In the genomic region with DNA sequence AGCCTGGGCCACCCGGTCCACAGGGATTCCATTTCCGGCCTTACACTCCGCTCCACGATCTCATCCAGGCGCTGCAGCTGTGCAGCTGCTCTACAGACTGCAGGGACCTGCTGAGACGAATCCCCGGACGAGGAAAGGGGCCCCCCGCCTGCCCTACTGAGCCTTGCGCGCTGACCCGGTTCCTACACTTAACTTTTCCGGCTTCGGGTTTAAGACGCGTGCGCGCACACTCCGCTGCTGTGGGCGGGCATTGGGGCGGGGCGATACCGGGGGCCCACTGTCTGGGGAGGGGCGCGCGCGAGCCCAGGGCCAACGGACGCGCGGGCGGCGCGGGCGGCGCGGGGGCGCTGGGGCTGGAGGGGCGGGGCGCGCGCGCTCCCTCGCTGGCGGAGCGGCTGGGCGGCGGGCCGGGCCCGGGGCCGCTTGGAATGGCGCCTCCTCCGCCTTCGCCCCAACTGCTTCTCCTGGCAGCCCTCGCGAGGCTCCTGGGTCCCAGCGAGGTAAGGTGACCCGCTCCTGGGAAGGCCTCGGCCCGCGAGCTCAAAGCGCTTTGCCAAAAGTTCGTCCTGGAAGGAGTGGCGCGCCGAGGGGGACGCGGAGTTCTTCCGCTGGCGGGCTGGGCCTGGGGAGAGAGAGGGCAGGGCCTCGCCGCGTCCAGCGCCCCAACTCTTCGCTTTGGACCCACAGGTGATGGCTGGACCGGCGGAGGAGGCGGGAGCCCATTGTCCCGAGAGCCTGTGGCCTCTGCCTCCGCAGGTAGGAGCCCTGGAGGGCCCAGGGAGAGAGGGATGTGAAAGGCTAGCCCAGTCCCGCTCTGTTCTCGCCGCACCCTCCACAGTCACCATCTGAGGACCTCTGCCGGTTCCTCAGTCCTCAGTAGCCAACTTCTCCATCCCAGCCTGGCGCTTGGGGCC, we compare ENCODE assay signal across 8 cellular contexts. TPM values are rescaled to one million over a fixed set of nuclear protein-coding genes. Genes with fewer than 3 reads are reported as not detected.
DNase-seq lines count a peak whose midpoint lies in the region; ATAC-seq and TF ChIP-seq lines count a peak whose summit lies in the region.

A gene with protein sequence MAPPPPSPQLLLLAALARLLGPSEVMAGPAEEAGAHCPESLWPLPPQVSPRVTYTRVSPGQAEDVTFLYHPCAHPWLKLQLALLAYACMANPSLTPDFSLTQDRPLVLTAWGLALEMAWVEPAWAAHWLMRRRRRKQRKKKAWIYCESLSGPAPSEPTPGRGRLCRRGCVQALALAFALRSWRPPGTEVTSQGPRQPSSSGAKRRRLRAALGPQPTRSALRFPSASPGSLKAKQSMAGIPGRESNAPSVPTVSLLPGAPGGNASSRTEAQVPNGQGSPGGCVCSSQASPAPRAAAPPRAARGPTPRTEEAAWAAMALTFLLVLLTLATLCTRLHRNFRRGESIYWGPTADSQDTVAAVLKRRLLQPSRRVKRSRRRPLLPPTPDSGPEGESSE (plus strand): TSS at position 371 of the 914 bp plus-strand sequence. CDS start 58 bp downstream, at position 429.

- H3K14ac ChIP-seq in H9 (ENCODE audit: insufficient read depth, low read length) = peak within 1 kb of the TSS; percentile 84; the same call in 1 of the 2 replicates

- H3K4ac ChIP-seq in H9 (ENCODE audit: low read depth, low read length) = no peak within 1 kb of the TSS

- no peak within 1 kb of the TSS for H4K5ac ChIP-seq in H9 (ENCODE audit: insufficient read length, low read depth, low read length)

- no peak within 1 kb of the TSS for H4K91ac ChIP-seq in H9 (ENCODE audit: insufficient read length, low read depth, low read length)

- no peaks in the 10 kb centered on the region; a peak in 1 of 5 replicates for H3K9me3 Mint-ChIP-seq in H9

- no peaks in the 10 kb centered on the region for H3K79me1 ChIP-seq in H9 (ENCODE audit: insufficient read depth, low read depth, low read length, poor library complexity, severe bottlenecking)

- ATAC-seq in T-helper 17 cell (peak; percentile 69), left ventricle myocardium superior (peak; percentile 70)

- H3K27ac ChIP-seq in H9 (ENCODE audit: insufficient read length, low read depth, low read length) (no peak within 1 kb of the TSS), rectal smooth muscle tissue (ENCODE audit: low read depth, low read length) (peak within 1 kb of the TSS; percentile 78)

- H2AFZ ChIP-seq in H9 (ENCODE audit: low read length) = no peak within 1 kb of the TSS

- H3K4me1 ChIP-seq in H9 (ENCODE audit: insufficient read depth, low read length) (no peaks in the 10 kb centered on the region), rectal smooth muscle tissue (ENCODE audit: control insufficient read depth, insufficient read depth, low read length) (peaks cover 11% of the 10 kb centered on the region)

- peak within 1 kb of the TSS; percentile 88 for H3K4me3 ChIP-seq in rectal smooth muscle tissue (ENCODE audit: low read length)

- H2AK5ac ChIP-seq in H9 (ENCODE audit: insufficient read length, low read length) = no peak within 1 kb of the TSS

- H2BK20ac ChIP-seq in H9 (ENCODE audit: low read depth, low read length, poor library complexity, severe bottlenecking) = no peak within 1 kb of the TSS

- H3K23ac ChIP-seq in H9 (ENCODE audit: insufficient read length, low read depth, low read length) = no peak within 1 kb of the TSS

- H2BK12ac ChIP-seq in H9 (ENCODE audit: insufficient read length, low read depth, low read length) = no peak within 1 kb of the TSS

- peak within 1 kb of the TSS; percentile 64 for H3K4me2 ChIP-seq in H9 (ENCODE audit: insufficient read depth, insufficient read length, low read length)

- H3K4me1 Mint-ChIP-seq in H9 = peaks cover 13 to 23% of the 10 kb centered on the region in 2 experiments
- H3K4me1 Mint-ChIP-seq in T-helper 17 cell = peaks cover 35% of the 10 kb centered on the region

- no peak within 1 kb of the TSS for H2BK5ac ChIP-seq in H9 (ENCODE audit: insufficient read length, low read length)

- peaks cover 8% of the 10 kb centered on the region; the same call in 1 of the 2 replicates for H3K27me3 ChIP-seq in H9 (ENCODE audit: insufficient read depth, low read length)
- no peaks in the 10 kb centered on the region for H3K27me3 ChIP-seq in rectal smooth muscle tissue (ENCODE audit: control insufficient read depth, insufficient read depth, low read length)

- no peak within 1 kb of the TSS for H2BK120ac ChIP-seq in H9 (ENCODE audit: low read depth, low read length, poor library complexity, severe bottlenecking)

- no CpG with 5 or more reads among the region's 85 CpGs for WGBS in H9 (ENCODE audit: extremely low coverage, insufficient read length, low lambda C conversion rate)

- peak; percentile 79 for DNase-seq in EH (ENCODE audit: low read depth)
- peak; percentile 92 for DNase-seq in H9
- DNase-seq in NCI-H1092 (lab: John Stamatoyannopoulos, UW) = peak; percentile 29
- DNase-seq in T-helper 17 cell = peak; percentile 79 to 88 (median 84)
- peak; percentile 79 for DNase-seq in amniotic epithelial cell (ENCODE audit: low read depth)
- peak; percentile 95 for DNase-seq in left ventricle myocardium superior
- DNase-seq in foreskin melanocyte = no peak

- peaks cover 3 to 11% (median 9%) of the 10 kb centered on the region in 3 experiments; a peak in 5 of 7 replicates for H3K36me3 Mint-ChIP-seq in H9 (ENCODE audit: insufficient read depth in 1 of 3, low read depth in 3 of 3)
- peaks cover 2% of the 10 kb centered on the region for H3K36me3 Mint-ChIP-seq in T-helper 17 cell (ENCODE audit: low read depth)

- H3K18ac ChIP-seq in H9 (ENCODE audit: insufficient read length, low read depth, low read length) = no peak within 1 kb of the TSS

- H3K27ac Mint-ChIP-seq in H9 (peak within 1 kb of the TSS; percentile 47 to 88 (median 87); a peak in 3 of 7 replicates), T-helper 17 cell (peak within 1 kb of the TSS; percentile 75)

- peaks cover 23% of the 10 kb centered on the region for H3K23me2 ChIP-seq in H9 (ENCODE audit: insufficient read length, low read depth, low read length, poor library complexity, severe bottlenecking)

- no peaks in the 10 kb centered on the region for H3K9me3 ChIP-seq in H9 (ENCODE audit: control insufficient read depth, low read depth, low read length)
- no peaks in the 10 kb centered on the region for H3K9me3 ChIP-seq in T-helper 17 cell (ENCODE audit: control insufficient read depth, low read length, poor library complexity, severe bottlenecking)

- H3K56ac ChIP-seq in H9 (ENCODE audit: insufficient read length, low read depth, low read length) = no peak within 1 kb of the TSS

- H3K9ac ChIP-seq in H9 (ENCODE audit: extremely low read depth, insufficient read length, low read length) (peak within 1 kb of the TSS; percentile 54), rectal smooth muscle tissue (ENCODE audit: low read length) (peak within 1 kb of the TSS; percentile 61)

- no peaks in the 10 kb centered on the region for H4K20me1 ChIP-seq in H9 (ENCODE audit: control insufficient read depth, insufficient read depth, insufficient read length)

- peaks cover 3% of the 10 kb centered on the region for H3K36me3 ChIP-seq in rectal smooth muscle tissue (ENCODE audit: control insufficient read depth, insufficient read depth, low read length)

- intact Hi-C loops in left ventricle myocardium superior (cut with micrococcal nuclease) = no loop called here

- H3K27me3 Mint-ChIP-seq in H9 (ENCODE audit: low read depth) (peaks cover 47% of the 10 kb centered on the region), T-helper 17 cell (no peaks in the 10 kb centered on the region)

- H3K4me3 Mint-ChIP-seq in H9 (peak within 1 kb of the TSS; percentile 81 to 90), T-helper 17 cell (peak within 1 kb of the TSS; percentile 97)

- no peaks in the 10 kb centered on the region for H3K79me2 ChIP-seq in H9 (ENCODE audit: insufficient read depth, low read length)

- TF ChIP-seq CTCF in H9 (conservative IDR thresholded peaks at IDR 0.05) = no peak

- no peak within 1 kb of the TSS for H2BK15ac ChIP-seq in H9 (ENCODE audit: low read depth, low read length)

- H4K8ac ChIP-seq in H9 (replicated peaks; ENCODE audit: insufficient read length, low read depth, low read length) = no peak within 1 kb of the TSS

- no peak within 1 kb of the TSS for H3T11ph ChIP-seq in H9 (ENCODE audit: low read length)

RNA-seq across cellular contexts. Expression of the gene that starts here (rescaled TPM):
- total RNA-seq in H9 (2021) (27.1 and 28.1 TPM in 2 replicates), T-helper 17 cell (10 to 100 TPM; 92.2 to 98.6 TPM), left ventricle myocardium superior (40.1 TPM)
